ENCODE assay signal across 8 cellular contexts in the genomic region with DNA sequence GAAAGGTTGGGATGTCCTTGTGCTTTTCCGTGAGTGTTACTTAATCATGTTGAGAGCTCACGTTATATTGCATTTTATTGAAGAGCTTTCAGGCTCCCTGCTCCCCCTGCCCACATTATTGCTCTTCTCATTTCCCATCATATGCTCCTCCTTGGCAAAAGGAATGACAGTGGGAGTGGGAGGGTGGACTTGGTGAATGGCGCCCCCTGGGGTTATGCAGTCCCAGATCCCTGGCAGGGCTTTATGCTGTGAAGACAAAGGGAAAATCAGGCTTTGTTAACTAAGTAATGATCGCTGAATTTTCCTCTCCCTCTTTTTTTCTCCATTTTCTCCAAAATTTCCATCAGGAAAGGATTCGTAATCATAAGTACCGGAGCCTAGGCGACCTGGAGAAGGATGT.
DNase-seq lines count a peak whose midpoint lies in the region; ATAC-seq and TF ChIP-seq lines count a peak whose summit lies in the region.

No MANE protein-coding gene starts in this region.

- H3K36me3 ChIP-seq in WERI-Rb-1: peaks cover 15% of the 10 kb centered on the region
- H3K36me3 ChIP-seq in iPS-18a (ENCODE audit: control insufficient read depth, low read depth, low read length): no peaks in the 10 kb centered on the region

- peak overlapping the region; percentile 42 for H3K9ac ChIP-seq in iPS-18a (ENCODE audit: low read length)

- H3K27me3 ChIP-seq in AG04450 (ENCODE audit: control insufficient read depth, insufficient read depth, low read length): no peaks in the 10 kb centered on the region
- no peaks in the 10 kb centered on the region for H3K27me3 ChIP-seq in WERI-Rb-1 (ENCODE audit: insufficient read depth, low read depth, severe bottlenecking)
- H3K27me3 ChIP-seq in iPS-18a (ENCODE audit: control insufficient read depth, insufficient read depth, low read length): no peaks in the 10 kb centered on the region

- no peak for DNase-seq in AG04450 (ENCODE audit: low read depth, low spot score)
- DNase-seq in GM13977 (ENCODE audit: low spot score): no peak
- peak; percentile 40 for DNase-seq in WERI-Rb-1
- no peak for DNase-seq in epidermal melanocyte (ENCODE audit: insufficient read length, low spot score)
- no peak for DNase-seq in NCI-H2227 treated with DMSO at 0.1 percent for 48 hours (lab: John Stamatoyannopoulos, UW)

- TF ChIP-seq CTCF in AG04450 (IDR thresholded peaks at IDR 0.05; ENCODE audit: low read depth, low read length) (peak; percentile 50), GM13977 (IDR thresholded peaks at IDR 0.05; ENCODE audit: extremely low read depth, insufficient read depth, missing control alignments) (peak; percentile 51), WERI-Rb-1 (IDR thresholded peaks at IDR 0.05; ENCODE audit: low read depth, low read length) (peak; percentile 71)

- no peak for ATAC-seq in GM18517 (IDR thresholded peaks at IDR 0.05; ENCODE audit: unreplicated experiment)
- ATAC-seq in HG02642 (IDR thresholded peaks at IDR 0.05; ENCODE audit: poor library complexity, unreplicated experiment): no peak

- POLR2A ChIA-PET in AG04450 (lab: Yijun Ruan, JAX): no interaction called here

- peaks cover 42% of the 10 kb centered on the region for H3K4me1 ChIP-seq in iPS-18a (ENCODE audit: control insufficient read depth, low read depth, low read length)

- no peaks in the 10 kb centered on the region for H3K9me3 ChIP-seq in AG04450 (ENCODE audit: control insufficient read depth, insufficient read depth, low read length)
- no peaks in the 10 kb centered on the region for H3K9me3 ChIP-seq in WERI-Rb-1 (ENCODE audit: severe bottlenecking)
- no peaks in the 10 kb centered on the region for H3K9me3 ChIP-seq in iPS-18a (ENCODE audit: control insufficient read depth, low read depth, low read length)

- H3K4me3 ChIP-seq in AG04450 (ENCODE audit: low read depth, low read length) (no peak overlapping the region), WERI-Rb-1 (ENCODE audit: low read depth, low read length) (no peak overlapping the region), iPS-18a (ENCODE audit: low read length) (peak overlapping the region; percentile 44)

- in situ Hi-C loops in GM13977 (cut with MboI; ENCODE audit: low pct_unique_long_range_greater_than_20kb, low sequenced_read_pairs, unreplicated experiment): no loop called here

- CTCF ChIA-PET in AG04450 (lab: Charles Lee): interaction anchor here (1.0 to 1.8 kb wide), 5 partner anchors 9 to 678 kb away, joined by 3 to 5 read pairs (median 4); no protein-coding TSS in a partner anchor

- H3K27ac ChIP-seq in AG04450 (ENCODE audit: low read depth, low read length) (no peak overlapping the region), WERI-Rb-1 (no peak overlapping the region), iPS-18a (ENCODE audit: low read length) (peak overlapping the region; percentile 48)
